In the genomic region with DNA sequence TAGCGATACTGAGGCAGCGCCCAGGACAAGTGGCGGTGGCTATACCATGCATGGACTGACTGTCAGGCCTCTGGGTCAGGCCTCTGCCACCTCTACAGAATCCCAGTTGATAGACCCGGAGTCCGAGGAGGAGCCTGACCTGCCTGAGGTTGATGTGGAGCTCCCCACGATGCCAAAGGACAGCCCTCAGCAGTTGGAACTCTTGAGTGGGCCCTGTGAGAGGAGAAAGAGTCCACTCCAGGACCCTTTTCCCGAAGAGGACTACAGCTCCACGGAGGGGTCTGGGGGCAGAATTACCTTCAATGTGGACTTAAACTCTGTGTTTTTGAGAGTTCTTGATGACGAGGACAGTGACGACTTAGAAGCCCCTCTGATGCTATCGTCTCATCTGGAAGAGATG, we compare ENCODE assay signal across 29 cellular contexts. TPM values are rescaled to one million over a fixed set of nuclear protein-coding genes. Genes with fewer than 3 reads are reported as not detected.
DNase-seq lines count a peak whose midpoint lies in the region; ATAC-seq and TF ChIP-seq lines count a peak whose summit lies in the region.
"Had no signal": no experiment of that assay in that cellular context is flagged by ENCODE, and none has a peak within 500 bp of the region (broad histone marks: within the 10 kb centered on the region; RNA-seq: fewer than 3 reads in every experiment).

No MANE protein-coding gene starts in this region.

- POLR2A ChIA-PET in activated B cell treated with CpG ODN at 0.5 μM for 24 hours (lab: Charles Lee), result interaction anchor here (1.2 to 1.6 kb wide), 3 partner anchors 33 to 68 kb away, joined by 3 to 4 read pairs (median 3); partner anchors contain the start of gene IFNAR1
- POLR2A ChIA-PET in activated CD4-positive, alpha-beta T cell treated with anti-CD3 and anti-CD28 coated beads for 36 hours (lab: Charles Lee), result no interaction called here

- intact Hi-C loops in activated B cell treated with CpG ODN at 0.5 μM for 24 hours (cut with micrococcal nuclease), result no loop called here
- intact Hi-C loops in mammary epithelial cell (cut with micrococcal nuclease), result no loop called here
- intact Hi-C loops in activated CD4-positive, alpha-beta T cell treated with anti-CD3 and anti-CD28 coated beads for 36 hours (cut with DNase I, micrococcal nuclease), result no loop called here

- H3K79me2 ChIP-seq in mammary epithelial cell (ENCODE audit: insufficient read depth, low read length), result peaks cover 10% of the 10 kb centered on the region

- H3K27ac Mint-ChIP-seq in activated naive CD8-positive, alpha-beta T cell, result peak overlapping the region; percentile 34
- H3K27ac Mint-ChIP-seq in activated naive CD8-positive, alpha-beta T cell treated with anti-CD3 and anti-CD28 coated beads for 36 hours, result no peak overlapping the region
- peak overlapping the region; percentile 30 for H3K27ac Mint-ChIP-seq in activated B cell treated with CpG ODN at 0.5 μM for 24 hours
- H3K27ac Mint-ChIP-seq in naive B cell, result peak overlapping the region in 4 of 6 donors; percentile 24 to 100 (median 70)
- H3K27ac Mint-ChIP-seq in type B pancreatic cell, result no peak overlapping the region
- no peak overlapping the region for H3K27ac Mint-ChIP-seq in activated CD4-positive, alpha-beta T cell treated with anti-CD3 and anti-CD28 coated beads for 36 hours
- H3K27ac Mint-ChIP-seq: CD8-positive, alpha-beta T cell; HFFc6; IgD-negative memory B cell had no signal

- no peak overlapping the region for H3K4me2 ChIP-seq in mammary epithelial cell (ENCODE audit: insufficient read depth, low read depth, low read length)
- H3K4me2 ChIP-seq: KMS-11, PC-9 had no signal

- TF ChIP-seq CTCF in activated B cell treated with CpG ODN at 0.5 μM for 24 hours (IDR thresholded peaks at IDR 0.05) (no peak), type B pancreatic cell (conservative IDR thresholded peaks at IDR 0.05) (no peak), mammary epithelial cell (conservative IDR thresholded peaks at IDR 0.05 in 1 of 2, IDR thresholded peaks at IDR 0.05 in 1 of 2; ENCODE audit: extremely low read depth in 1 of 2, insufficient read depth in 1 of 2, low read depth in 1 of 2, low read length in 2 of 2) (no peak)

- H4K20me1 ChIP-seq in mammary epithelial cell (ENCODE audit: insufficient read depth, low read length), result no peaks in the 10 kb centered on the region

- ATAC-seq in activated B cell treated with CpG ODN at 0.5 μM for 24 hours (ENCODE audit: low read depth) (no peak), naive B cell (ENCODE audit: low read depth in 2 of 2) (no peak), HG02763 (IDR thresholded peaks at IDR 0.05; ENCODE audit: unreplicated experiment) (no peak)
- no peak for ATAC-seq in activated CD4-positive, alpha-beta T cell treated with anti-CD3 and anti-CD28 coated beads for 36 hours
- ATAC-seq: CD8-positive, alpha-beta T cell; Right ventricle myocardium inferior had no signal

- H3K27me3 Mint-ChIP-seq in activated naive CD8-positive, alpha-beta T cell, result no peaks in the 10 kb centered on the region
- no peaks in the 10 kb centered on the region for H3K27me3 Mint-ChIP-seq in activated naive CD8-positive, alpha-beta T cell treated with anti-CD3 and anti-CD28 coated beads for 36 hours
- no peaks in the 10 kb centered on the region for H3K27me3 Mint-ChIP-seq in activated B cell treated with CpG ODN at 0.5 μM for 24 hours
- H3K27me3 Mint-ChIP-seq in naive B cell, result no peaks in the 10 kb centered on the region
- H3K27me3 Mint-ChIP-seq in type B pancreatic cell, result no peaks in the 10 kb centered on the region
- no peaks in the 10 kb centered on the region for H3K27me3 Mint-ChIP-seq in activated CD4-positive, alpha-beta T cell treated with anti-CD3 and anti-CD28 coated beads for 36 hours
- H3K27me3 Mint-ChIP-seq: IgD-negative memory B cell had no signal

- dilution Hi-C loops in mammary epithelial cell (cut with HindIII; ENCODE audit: low sequenced_read_pairs), result no loop called here

- no peaks in the 10 kb centered on the region for H3K9me3 ChIP-seq in mammary epithelial cell (replicated peaks; ENCODE audit: insufficient read depth, low read length)
- H3K9me3 ChIP-seq: Caco-2, HAP-1 had no signal

- no TSS peak for BruUV-seq in mammary epithelial cell (replicated peaks; lab: Mats Ljungman, UMichigan)

- peaks cover 63% of the 10 kb centered on the region for H3K4me1 Mint-ChIP-seq in activated naive CD8-positive, alpha-beta T cell (ENCODE audit: low read depth)
- H3K4me1 Mint-ChIP-seq in activated naive CD8-positive, alpha-beta T cell treated with anti-CD3 and anti-CD28 coated beads for 36 hours, result peaks cover 55% of the 10 kb centered on the region
- H3K4me1 Mint-ChIP-seq in activated B cell treated with CpG ODN at 0.5 μM for 24 hours (peaks cover 52% of the 10 kb centered on the region), naive B cell (peaks cover 26 to 44% (median 36%) of the 10 kb centered on the region in 3 donors), type B pancreatic cell (ENCODE audit: unreplicated experiment) (peaks cover 18% of the 10 kb centered on the region)
- H3K4me1 Mint-ChIP-seq in activated CD4-positive, alpha-beta T cell treated with anti-CD3 and anti-CD28 coated beads for 36 hours, result peaks cover 43% of the 10 kb centered on the region

- H3K4me3 ChIP-seq in mammary epithelial cell (replicated peaks in 1 of 3; ENCODE audit: insufficient read depth in 1 of 3, low read depth in 2 of 3, low read length in 3 of 3), result no peak overlapping the region
- H3K4me3 ChIP-seq: BLaER1, HAP-1, PC-9, SJCRH30 had no signal

- no peaks in the 10 kb centered on the region for H3K9me3 Mint-ChIP-seq in activated naive CD8-positive, alpha-beta T cell (ENCODE audit: low read depth)
- H3K9me3 Mint-ChIP-seq in activated naive CD8-positive, alpha-beta T cell treated with anti-CD3 and anti-CD28 coated beads for 36 hours, result peaks cover 3% of the 10 kb centered on the region
- H3K9me3 Mint-ChIP-seq in activated B cell treated with CpG ODN at 0.5 μM for 24 hours (no peaks in the 10 kb centered on the region), naive B cell (peaks cover 0 to 2% (median 0%) of the 10 kb centered on the region in 7 donors), type B pancreatic cell (no peaks in the 10 kb centered on the region)
- H3K9me3 Mint-ChIP-seq in activated CD4-positive, alpha-beta T cell treated with anti-CD3 and anti-CD28 coated beads for 36 hours (ENCODE audit: low read depth), result no peaks in the 10 kb centered on the region
- H3K9me3 Mint-ChIP-seq: CD8-positive, alpha-beta T cell; HFFc6; IgD-negative memory B cell had no signal

- no peak for DNase-seq in activated naive CD8-positive, alpha-beta T cell treated with anti-CD3 and anti-CD28 coated beads for 36 hours
- DNase-seq in activated B cell treated with CpG ODN at 0.5 μM for 24 hours (no peak), naive B cell (no peak), type B pancreatic cell (ENCODE audit: extremely low spot score, unreplicated experiment) (peak; percentile 52), mammary epithelial cell (no peak)
- DNase-seq in activated CD4-positive, alpha-beta T cell treated with anti-CD3 and anti-CD28 coated beads for 36 hours, result no peak
- DNase-seq: 8988T; Caco-2; CD8-positive, alpha-beta T cell; EL; GF-D8; GOT3; HFFc6; NCI-H1048; NCI-H1417; NCI-H1694; NCI-H2029 treated with DMSO at 0.1 percent for 48 hours; NCI-H446 treated with DMSO at 0.1 percent for 48 hours; NCI-H526 treated with DMSO at 0.1 percent for 48 hours; PC-9; SJCRH30 had no signal

- no peak overlapping the region for H3K27ac ChIP-seq in mammary epithelial cell (ENCODE audit: insufficient read depth, low read depth, low read length)
- H3K27ac ChIP-seq: BLaER1, HL-60, KMS-11, PC-9, SJCRH30 had no signal

- in situ Hi-C loops in mammary epithelial cell (cut with MboI; ENCODE audit: low sequenced_read_pairs in 2 of 2), result no loop called here

- no peaks in the 10 kb centered on the region for H3K36me3 ChIP-seq in mammary epithelial cell (ENCODE audit: insufficient read depth, low read length)
- H3K36me3 ChIP-seq: HAP-1 had no signal

- CTCF ChIA-PET in activated B cell treated with CpG ODN at 0.5 μM for 24 hours (lab: Charles Lee), result no interaction called here
- CTCF ChIA-PET in mammary epithelial cell (lab: Charles Lee; ENCODE audit: low non-redundant PET), result no interaction called here
- CTCF ChIA-PET in activated CD4-positive, alpha-beta T cell treated with anti-CD3 and anti-CD28 coated beads for 36 hours (lab: Charles Lee), result interaction anchor here (0.5 to 0.6 kb wide), 3 partner anchors 25 to 345 kb away, joined by 3 to 6 read pairs (median 4); no protein-coding TSS in a partner anchor

- peaks cover 27% of the 10 kb centered on the region for H3K4me1 ChIP-seq in mammary epithelial cell (ENCODE audit: insufficient read depth, low read length)

- WGBS in mammary epithelial cell (ENCODE audit: low coverage, missing lambda C conversion rate), result 85% methylated on average over 11 of the region's 11 CpGs

- no peak overlapping the region for H3K9ac ChIP-seq in mammary epithelial cell (ENCODE audit: insufficient read depth, low read length)
- H3K9ac ChIP-seq: BLaER1, KMS-11 had no signal

- no peak overlapping the region for H2AFZ ChIP-seq in mammary epithelial cell (ENCODE audit: low read depth, low read length)
- H2AFZ ChIP-seq: PC-9 had no signal

- no peak overlapping the region for H3K4me3 Mint-ChIP-seq in activated naive CD8-positive, alpha-beta T cell
- H3K4me3 Mint-ChIP-seq in activated naive CD8-positive, alpha-beta T cell treated with anti-CD3 and anti-CD28 coated beads for 36 hours, result no peak overlapping the region
- H3K4me3 Mint-ChIP-seq in activated B cell treated with CpG ODN at 0.5 μM for 24 hours (no peak overlapping the region), naive B cell (peak overlapping the region in 1 of 8 donors; percentile 20), type B pancreatic cell (no peak overlapping the region)
- H3K4me3 Mint-ChIP-seq in activated CD4-positive, alpha-beta T cell treated with anti-CD3 and anti-CD28 coated beads for 36 hours, result no peak overlapping the region
- H3K4me3 Mint-ChIP-seq: CD8-positive, alpha-beta T cell; HFFc6; IgD-negative memory B cell had no signal

- no peaks in the 10 kb centered on the region for H3K27me3 ChIP-seq in mammary epithelial cell (ENCODE audit: insufficient read depth, low read length)
- H3K27me3 ChIP-seq: BLaER1, SJCRH30 had no signal

- H3K36me3 Mint-ChIP-seq in activated naive CD8-positive, alpha-beta T cell, result peaks cover 9% of the 10 kb centered on the region
- peaks cover 44% of the 10 kb centered on the region for H3K36me3 Mint-ChIP-seq in activated naive CD8-positive, alpha-beta T cell treated with anti-CD3 and anti-CD28 coated beads for 36 hours
- H3K36me3 Mint-ChIP-seq in activated B cell treated with CpG ODN at 0.5 μM for 24 hours (ENCODE audit: low read depth) (peaks cover 51% of the 10 kb centered on the region), naive B cell (peaks cover 0 to 9% of the 10 kb centered on the region in 2 donors), type B pancreatic cell (peaks cover 12% of the 10 kb centered on the region)
- peaks cover 31% of the 10 kb centered on the region for H3K36me3 Mint-ChIP-seq in activated CD4-positive, alpha-beta T cell treated with anti-CD3 and anti-CD28 coated beads for 36 hours (ENCODE audit: low read depth)

RNA-seq across cellular contexts. Expression of gene IL10RB, which starts 3.2 kb away (rescaled TPM):
- 10 to 100 TPM; 25.3 to 25.9 TPM for total RNA-seq in activated naive CD8-positive, alpha-beta T cell treated with anti-CD3 and anti-CD28 coated beads for 36 hours
- 36.7 and 37.9 TPM in 2 replicates for total RNA-seq in activated B cell treated with CpG ODN at 0.5 μM for 24 hours
- 10 to 100 TPM; 56.9 to 83.1 (median 71.0) TPM for polyA plus RNA-seq in naive B cell (ENCODE audit: low read depth in 6 of 6)
- total RNA-seq in type B pancreatic cell (ENCODE audit: low replicate concordance), result 13.8 and 19.1 TPM in 2 replicates
- 10 to 100 TPM; 14.3 to 18.9 TPM for total RNA-seq in mammary epithelial cell
- 20.4 TPM for polyA plus RNA-seq in mammary epithelial cell
- polyA minus RNA-seq in mammary epithelial cell, result 20.4 TPM
- total RNA-seq in activated CD4-positive, alpha-beta T cell treated with anti-CD3 and anti-CD28 coated beads for 36 hours, result 10 to 100 TPM; 22.8 to 25.0 TPM

RNA-seq across cellular contexts. Expression of gene IFNAR2, which starts 33.2 kb away (rescaled TPM):
- 10 to 100 TPM; 36.9 to 43.7 TPM for total RNA-seq in activated naive CD8-positive, alpha-beta T cell treated with anti-CD3 and anti-CD28 coated beads for 36 hours
- 24.9 and 29.2 TPM in 2 replicates for total RNA-seq in activated B cell treated with CpG ODN at 0.5 μM for 24 hours
- polyA plus RNA-seq in naive B cell (ENCODE audit: low read depth in 6 of 6), result 10 to 100 TPM; 41.4 to 61.7 (median 50.8) TPM
- total RNA-seq in type B pancreatic cell (ENCODE audit: low replicate concordance), result 11.0 and 17.0 TPM in 2 replicates
- 10 to 100 TPM in 1 of 2 donors, 1 to 10 TPM in 1; 5.7 to 16.7 TPM for total RNA-seq in mammary epithelial cell
- 15.4 TPM for polyA plus RNA-seq in mammary epithelial cell
- polyA minus RNA-seq in mammary epithelial cell, result 28.5 TPM
- total RNA-seq in activated CD4-positive, alpha-beta T cell treated with anti-CD3 and anti-CD28 coated beads for 36 hours, result 10 to 100 TPM; 26.6 to 29.8 TPM

Comparison
In these comparisons a context has a peak if more than half of its experiments do, and no peak if none do; other contexts are left out.
1. H3K27ac Mint-ChIP-seq: peak in activated naive CD8-positive, alpha-beta T cell (single experiment), activated B cell treated with CpG ODN at 0.5 μM for 24 hours (single experiment) and naive B cell (4 of 6); none in activated naive CD8-positive, alpha-beta T cell treated with anti-CD3 and anti-CD28 coated beads for 36 hours (single experiment), type B pancreatic cell (single experiment) and activated CD4-positive, alpha-beta T cell treated with anti-CD3 and anti-CD28 coated beads for 36 hours (single experiment).